26 cellular contexts compared by ENCODE assay signal in genomic region chr1:153174624-153175023, GRCh38. TPM values are rescaled to one million over a fixed set of nuclear protein-coding genes. Genes with fewer than 3 reads are reported as not detected.
"Had no signal": no experiment of that assay in that cellular context is flagged by ENCODE, and none has a peak within 500 bp of the region (broad histone marks: within the 10 kb centered on the region; RNA-seq: fewer than 3 reads in every experiment).

No MANE protein-coding gene starts in this region.

- H3K4me1 ChIP-seq: gastrocnemius medialis, heart right ventricle, left ventricle myocardium inferior, lower lobe of right lung, stomach, transverse colon had no signal

- H3K27ac ChIP-seq: gastrocnemius medialis, heart right ventricle, left ventricle myocardium inferior, lower lobe of right lung, neutrophil, stomach, thoracic aorta, transverse colon had no signal

- FAIRE-seq: endometrium, islet of Langerhans had no signal

- DNase-seq: effector memory CD4-positive, alpha-beta T cell; gastrocnemius medialis; heart right ventricle; hypothalamus; left ventricle myocardium inferior; lower lobe of right lung; mesendoderm; naive thymus-derived CD8-positive, alpha-beta T cell; stimulated activated CD4-positive, alpha-beta T cell treated with anti-CD3 and anti-CD28 coated beads, Interleukin-2, amount 100 ng/mL, for 24 hours; stimulated activated naive CD4-positive, alpha-beta T cell; stomach; substantia nigra; transverse colon had no signal

- H3K9me3 ChIP-seq: gastrocnemius medialis, left ventricle myocardium inferior, lower lobe of right lung, neutrophil, stomach, thoracic aorta, transverse colon had no signal

- H3K27me3 ChIP-seq: gastrocnemius medialis, heart right ventricle, transverse colon had no signal

- ATAC-seq: gastrocnemius medialis; heart right ventricle; lower lobe of right lung; naive thymus-derived CD8-positive, alpha-beta T cell; sciatic nerve had no signal

- H3K4me3 ChIP-seq: gastrocnemius medialis, heart right ventricle, left ventricle myocardium inferior, lower lobe of right lung, stomach, thoracic aorta, transverse colon had no signal

- H3K36me3 ChIP-seq: gastrocnemius medialis, heart right ventricle, left ventricle myocardium inferior, lower lobe of right lung, neutrophil, stomach, thoracic aorta, transverse colon had no signal

RNA-seq across cellular contexts. Expression of gene SPRR2G, which starts 23.9 kb away (rescaled TPM):
- total RNA-seq: epithelial cell of proximal tubule; fibroblast of lung; gastrocnemius medialis; heart right ventricle; left ventricle myocardium inferior; lower lobe of right lung; mononuclear cell; naive thymus-derived CD8-positive, alpha-beta T cell; osteoblast; pulmonary artery endothelial cell; sciatic nerve; skeletal muscle tissue; stomach; thoracic aorta; transverse colon; urinary bladder had no signal
- polyA plus RNA-seq: fibroblast of lung; heart right ventricle; naive thymus-derived CD8-positive, alpha-beta T cell; neural cell; urinary bladder had no signal

RNA-seq across cellular contexts. Expression of gene LELP1, which starts 28.6 kb away (rescaled TPM):
- total RNA-seq: epithelial cell of proximal tubule; fibroblast of lung; gastrocnemius medialis; heart right ventricle; left ventricle myocardium inferior; lower lobe of right lung; mononuclear cell; naive thymus-derived CD8-positive, alpha-beta T cell; osteoblast; pulmonary artery endothelial cell; sciatic nerve; skeletal muscle tissue; stomach; thoracic aorta; transverse colon; urinary bladder had no signal
- polyA plus RNA-seq: fibroblast of lung; heart right ventricle; naive thymus-derived CD8-positive, alpha-beta T cell; neural cell; stomach; urinary bladder had no signal

RNA-seq across cellular contexts. Expression of gene PRR9, which starts 42.8 kb away (rescaled TPM):
- total RNA-seq: epithelial cell of proximal tubule; fibroblast of lung; gastrocnemius medialis; heart right ventricle; left ventricle myocardium inferior; lower lobe of right lung; mononuclear cell; naive thymus-derived CD8-positive, alpha-beta T cell; osteoblast; pulmonary artery endothelial cell; sciatic nerve; skeletal muscle tissue; stomach; thoracic aorta; transverse colon; urinary bladder had no signal
- polyA plus RNA-seq: fibroblast of lung; heart right ventricle; naive thymus-derived CD8-positive, alpha-beta T cell; neural cell; stomach; urinary bladder had no signal
